Comparison of ENCODE assay signal across 11 cellular contexts in the genomic region with DNA sequence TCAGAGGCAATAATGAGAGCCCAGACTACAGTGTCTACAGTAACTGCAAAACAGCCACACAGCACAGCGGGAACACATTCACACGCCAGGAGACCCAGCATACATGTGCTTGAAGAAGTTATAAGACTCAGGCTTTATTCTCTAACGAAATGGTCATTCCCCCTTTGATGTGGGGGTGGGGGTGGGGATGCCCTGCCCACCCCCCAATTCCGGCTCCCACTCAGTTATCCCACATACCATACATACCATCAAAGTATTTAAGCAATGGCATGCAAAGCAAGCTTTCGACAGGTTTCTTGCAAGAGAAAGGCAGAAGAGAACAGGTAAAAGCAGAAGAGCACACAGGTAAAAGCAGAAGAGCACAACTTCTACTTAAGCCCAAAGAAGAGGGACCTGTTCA. TPM values are rescaled to one million over a fixed set of nuclear protein-coding genes. Genes with fewer than 3 reads are reported as not detected.
DNase-seq lines count a peak whose midpoint lies in the region; ATAC-seq, FAIRE-seq and TF ChIP-seq lines count a peak whose summit lies in the region.
"Had no signal": no experiment of that assay in that cellular context is flagged by ENCODE, and none has a peak within 500 bp of the region (broad histone marks: within the 10 kb centered on the region; RNA-seq: fewer than 3 reads in every experiment).

No MANE protein-coding gene starts in this region.

- peaks cover 69% of the 10 kb centered on the region for H3K4me1 Mint-ChIP-seq in stimulated activated naive CD8-positive, alpha-beta T cell treated with anti-CD3 and anti-CD28 coated beads, Interleukin-15, Interleukin-2, amounts not matched to agents 100 ng/mL and 50 ng/mL, for 24 hours (ENCODE audit: low read depth)

- peak overlapping the region; percentile 25 for H3K56ac ChIP-seq in mesendoderm (ENCODE audit: low read length)

- H2AFZ ChIP-seq in GM12878 (ENCODE audit: control insufficient read depth, low read depth, low read length) = no peak overlapping the region

- DNase-seq in stimulated activated naive CD8-positive, alpha-beta T cell treated with anti-CD3 and anti-CD28 coated beads, Interleukin-15, Interleukin-2, amounts not matched to agents 100 U/mL and 50 U/mL, for 24 hours = no peak
- DNase-seq in GM12878 (ENCODE audit: low read depth, low spot score) = no peak
- peak; percentile 37 for DNase-seq in mesendoderm
- no peak for DNase-seq in nucleus accumbens (lab: John Stamatoyannopoulos, UW)
- DNase-seq in GM12891 (ENCODE audit: insufficient read length, low spot score) = no peak
- no peak for DNase-seq in NK-92 treated with Interleukin-12 subunit alpha and Interleukin-12 subunit beta, amount 100 ng/mL, for 24 hours (lab: John Stamatoyannopoulos, UW)
- DNase-seq: BE2C, NCI-H2029 treated with DMSO at 0.1 percent for 48 hours, upper lobe of right lung had no signal

- H3K4ac ChIP-seq in mesendoderm (ENCODE audit: low read depth, low read length) = no peak overlapping the region

- in situ Hi-C loops in GM12878 (cut with MboI) = no loop called here

- peaks cover 2% of the 10 kb centered on the region for H3K79me1 ChIP-seq in mesendoderm (ENCODE audit: low read length)

- H3K27me3 ChIP-seq in GM12878 (replicated peaks in 1 of 2; ENCODE audit: control insufficient read depth in 2 of 2, insufficient read depth in 2 of 2, low read length in 1 of 2) (no peaks in the 10 kb centered on the region), mesendoderm (ENCODE audit: insufficient read depth, low read length, poor library complexity) (no peaks in the 10 kb centered on the region)
- H3K27me3 ChIP-seq: BE2C, upper lobe of right lung had no signal

- H3K4me3 ChIP-seq in GM12878 (peak overlapping the region; percentile 73; the same call in 1 of the 2 replicates), mesendoderm (ENCODE audit: low read length) (no peak overlapping the region)
- H3K4me3 ChIP-seq: upper lobe of right lung had no signal

- no peak overlapping the region for H2BK5ac ChIP-seq in mesendoderm (ENCODE audit: low read length)

- FAIRE-seq in GM12878 (lab: Jason Lieb, UNC) (no peak), GM12891 (lab: Jason Lieb, UNC) (no peak)

- peak overlapping the region; percentile 47 for H3K27ac Mint-ChIP-seq in stimulated activated naive CD8-positive, alpha-beta T cell treated with anti-CD3 and anti-CD28 coated beads, Interleukin-15, Interleukin-2, amounts not matched to agents 100 ng/mL and 50 ng/mL, for 24 hours

- CTCF ChIA-PET in GM12878 (lab: Yijun Ruan, JAX) = interaction anchor here (0.6 kb wide), 1 partner anchor 748 kb away, joined by 3 read pairs; no protein-coding TSS in a partner anchor

- H2BK15ac ChIP-seq in mesendoderm (replicated peaks; ENCODE audit: low read depth) = no peak overlapping the region

- no peak overlapping the region for H3K18ac ChIP-seq in mesendoderm (ENCODE audit: low read length)

- no TSS peak for BruUV-seq in GM12878 (replicated peaks; lab: Mats Ljungman, UMichigan)

- H3K36me3 Mint-ChIP-seq in stimulated activated naive CD8-positive, alpha-beta T cell treated with anti-CD3 and anti-CD28 coated beads, Interleukin-15, Interleukin-2, amounts not matched to agents 100 ng/mL and 50 ng/mL, for 24 hours (ENCODE audit: low read depth) = peaks cover 33% of the 10 kb centered on the region

- H2BK120ac ChIP-seq in mesendoderm (ENCODE audit: low read depth, low read length) = no peak overlapping the region

- H3K4me3 Mint-ChIP-seq in stimulated activated naive CD8-positive, alpha-beta T cell treated with anti-CD3 and anti-CD28 coated beads, Interleukin-15, Interleukin-2, amounts not matched to agents 100 ng/mL and 50 ng/mL, for 24 hours = peak overlapping the region; percentile 91

- H3K9me3 ChIP-seq in GM12878 (replicated peaks; ENCODE audit: control insufficient read depth, insufficient read depth, low read length) = no peaks in the 10 kb centered on the region
- H3K9me3 ChIP-seq: BE2C, upper lobe of right lung had no signal

- SMC1A ChIA-PET in GM12878 (lab: Charles Lee; ENCODE audit: uncharacterized antibody, unreplicated experiment) = interaction anchor here (0.6 to 1.2 kb wide), 2 partner anchors 13 to 171 kb away, joined by 3 to 5 read pairs; no protein-coding TSS in a partner anchor

- 86% methylated on average over 5 of the region's 5 CpGs for WGBS in GM12878 (ENCODE audit: insufficient coverage, insufficient replicate concordance, low lambda C conversion rate, missing lambda C conversion rate)
- WGBS in mesendoderm (ENCODE audit: extremely low coverage, insufficient coverage, low lambda C conversion rate) = no CpG with 5 or more reads among the region's 5 CpGs

- H3K4me2 ChIP-seq in GM12878 (ENCODE audit: control insufficient read depth, insufficient read depth) (peak overlapping the region; percentile 3), mesendoderm (ENCODE audit: low read length) (peak overlapping the region; percentile 13)

- H4K8ac ChIP-seq in mesendoderm (ENCODE audit: low read depth, low read length) = no peak overlapping the region

- H3K36me3 ChIP-seq in GM12878 (ENCODE audit: control insufficient read depth in 2 of 2, insufficient read depth in 2 of 2, low read length in 1 of 2) (no peaks in the 10 kb centered on the region; a peak in 1 of 4 replicates), mesendoderm (ENCODE audit: control insufficient read depth, insufficient read depth, low read length) (no peaks in the 10 kb centered on the region)
- H3K36me3 ChIP-seq: BE2C, upper lobe of right lung had no signal

- no peaks in the 10 kb centered on the region for H3K9me3 Mint-ChIP-seq in stimulated activated naive CD8-positive, alpha-beta T cell treated with anti-CD3 and anti-CD28 coated beads, Interleukin-15, Interleukin-2, amounts not matched to agents 100 ng/mL and 50 ng/mL, for 24 hours

- TF ChIP-seq POLR2A in GM12878 (IDR thresholded peaks at IDR 0.05; ENCODE audit: low read depth, low read length) (no peak), GM12891 (IDR thresholded peaks at IDR 0.05; ENCODE audit: low read depth, low read length) (no peak)

- no peaks in the 10 kb centered on the region for H3K27me3 Mint-ChIP-seq in stimulated activated naive CD8-positive, alpha-beta T cell treated with anti-CD3 and anti-CD28 coated beads, Interleukin-15, Interleukin-2, amounts not matched to agents 100 ng/mL and 50 ng/mL, for 24 hours

- POLR2A ChIA-PET in GM12878 (lab: Charles Lee) = interaction anchor here (0.7 kb wide), 1 partner anchor 118 kb away, joined by 4 read pairs; no protein-coding TSS in a partner anchor

- H3K79me2 ChIP-seq in GM12878 (ENCODE audit: control insufficient read depth, insufficient read depth, low read length) = peaks cover 60% of the 10 kb centered on the region
- H3K79me2 ChIP-seq in mesendoderm (ENCODE audit: control insufficient read depth, insufficient read depth, low read length) = peaks cover 57% of the 10 kb centered on the region

- H3K4me1 ChIP-seq in GM12878 (ENCODE audit: control insufficient read depth, insufficient read depth, low read length) (no peaks in the 10 kb centered on the region; the same call in 1 of the 2 replicates), mesendoderm (ENCODE audit: control insufficient read depth, low read depth, low read length) (peaks cover 7% of the 10 kb centered on the region)
- H3K4me1 ChIP-seq: BE2C had no signal

- intact Hi-C loops in GM12878 (cut with micrococcal nuclease; ENCODE audit: unreplicated experiment) = no loop called here

- no peak for TF ChIP-seq RAD21 in GM12878 (IDR thresholded peaks at IDR 0.05; ENCODE audit: insufficient read depth, low read depth, low read length)

- H3K23ac ChIP-seq in mesendoderm (ENCODE audit: low read length) = no peak overlapping the region

- no peak overlapping the region for H4K5ac ChIP-seq in mesendoderm (ENCODE audit: low read length)

- ATAC-seq in stimulated activated naive CD8-positive, alpha-beta T cell treated with anti-CD3 and anti-CD28 coated beads, Interleukin-15, Interleukin-2, amounts not matched to agents 100 U/mL and 50 U/mL, for 24 hours = no peak
- ATAC-seq in GM12878 (no peak), GM19035 (IDR thresholded peaks at IDR 0.05; ENCODE audit: unreplicated experiment) (no peak)
- ATAC-seq: upper lobe of right lung had no signal

- RAD21 ChIA-PET in GM12878 (lab: Charles Lee; ENCODE audit: unreplicated experiment) = no interaction called here

- no peak for TF ChIP-seq EP300 in GM12878 (IDR thresholded peaks at IDR 0.05; ENCODE audit: borderline replicate concordance in 1 of 2, control insufficient read depth in 1 of 2, low read depth in 2 of 2, low read length in 2 of 2)

- H4K20me1 ChIP-seq in GM12878 (ENCODE audit: control insufficient read depth, insufficient read depth) = no peaks in the 10 kb centered on the region; the same call in 1 of the 2 replicates

- no peak overlapping the region for H2AK5ac ChIP-seq in mesendoderm (ENCODE audit: low read length)

- H3K27ac ChIP-seq in GM12878 (ENCODE audit: control insufficient read depth, insufficient read depth) (no peak overlapping the region), mesendoderm (ENCODE audit: low read depth, low read length) (no peak overlapping the region)
- H3K27ac ChIP-seq: upper lobe of right lung had no signal

- H3K9ac ChIP-seq in GM12878 (ENCODE audit: control insufficient read depth, insufficient read depth, low read length) = no peak overlapping the region
- H3K9ac ChIP-seq in mesendoderm (ENCODE audit: low read length) = no peak overlapping the region

- no peak for TF ChIP-seq CTCF in GM12878 (IDR thresholded peaks at IDR 0.05 in 2 of 3, conservative IDR thresholded peaks at IDR 0.05 in 1 of 3; ENCODE audit: control insufficient read depth in 2 of 3, extremely low read depth in 1 of 3, insufficient read depth in 1 of 3, low read depth in 3 of 3, low read length in 3 of 3)

RNA-seq across cellular contexts. Expression of gene MECP2, which starts 3.6 kb away (rescaled TPM):
- 107 and 114 TPM in 2 replicates for total RNA-seq in GM12878 (2013; cell fraction: nucleolus; rRNA removed)
- total RNA-seq in GM12878 (2014; rRNA removed) (14.6 and 14.9 TPM in 2 replicates), GM12878 (2014; rRNA removed; fragmentation: Illumina TruSeq; extraction: Trizol) (14.7 and 15.2 TPM in 2 replicates), GM12878 (2021) (31.8 and 32.7 TPM in 2 replicates)
- polyA plus RNA-seq in GM12878 (2011; ENCODE audit: low read depth) = 32.9 TPM
- polyA plus RNA-seq in GM12878 (2011; rRNA removed) (12.4 and 16.0 TPM in 2 replicates), GM12878 (2014; fragmentation: Illumina TruSeq; extraction: Trizol) (8.0 and 12.4 TPM in 2 replicates), GM12878 (2014; fragmentation: Nextera tagmentation; extraction: Ambion mirVana) (1 to 10 TPM; 1.3 to 2.0 TPM), GM12878 (2014; rRNA removed) (16.4 and 16.7 TPM in 2 replicates), GM12878 (2016; fragmentation: Nextera tagmentation; extraction: Ambion mirVana) (10 to 100 TPM; 10.0 to 11.1 TPM)
- 10.7 and 13.2 TPM in 2 replicates for polyA plus RNA-seq in GM12878 (2011; cell fraction: cytosol; rRNA removed)
- polyA plus RNA-seq in GM12878 (2011; cell fraction: nucleus; rRNA removed) = 18.8 and 24.7 TPM in 2 replicates
- polyA plus RNA-seq in GM12878 (2012) = 15.3 and 15.9 TPM in 2 replicates
- 32.4 and 34.6 TPM in 2 replicates for polyA minus RNA-seq in GM12878 (2011; rRNA and poly(A)+ RNA removed)
- polyA minus RNA-seq in GM12878 (2011; cell fraction: cytosol; rRNA and poly(A)+ RNA removed) = 7.6 and 10.0 TPM in 2 replicates
- 23.7 and 42.0 TPM in 2 replicates for polyA minus RNA-seq in GM12878 (2011; cell fraction: nucleus; rRNA and poly(A)+ RNA removed)
- polyA plus RNA-seq in mesendoderm (2013, experiment 1 of 2) = 23.5 TPM
- 24.6 TPM for polyA plus RNA-seq in mesendoderm (2013, experiment 2 of 2)
- polyA plus RNA-seq in GM12891 (2012; ENCODE audit: low read depth, missing spikeins) = 13.4 TPM

RNA-seq across cellular contexts. Expression of gene OPN1LW, which starts 50.1 kb away (rescaled TPM):
- total RNA-seq in GM12878 (2013; cell fraction: nucleolus; rRNA removed) = not detected in 2 replicates
- not detected in 2 replicates for total RNA-seq in GM12878 (2014; rRNA removed)
- not detected in 2 replicates for total RNA-seq in GM12878 (2014; rRNA removed; fragmentation: Illumina TruSeq; extraction: Trizol)
- not detected in 2 replicates for total RNA-seq in GM12878 (2021)
- polyA plus RNA-seq in GM12878 (2011; ENCODE audit: low read depth) = not detected
- polyA plus RNA-seq in GM12878 (2011; rRNA removed) = not detected in 2 replicates
- not detected in 2 replicates for polyA plus RNA-seq in GM12878 (2011; cell fraction: cytosol; rRNA removed)
- not detected in 2 replicates for polyA plus RNA-seq in GM12878 (2011; cell fraction: nucleus; rRNA removed)
- not detected in 2 replicates for polyA plus RNA-seq in GM12878 (2012)
- polyA plus RNA-seq in GM12878 (2014; fragmentation: Illumina TruSeq; extraction: Trizol) = not detected in 2 replicates
- polyA plus RNA-seq in GM12878 (2014; fragmentation: Nextera tagmentation; extraction: Ambion mirVana) = not detected
- polyA plus RNA-seq in GM12878 (2014; rRNA removed) = not detected in 2 replicates
- not detected for polyA plus RNA-seq in GM12878 (2016; fragmentation: Nextera tagmentation; extraction: Ambion mirVana)
- not detected in 2 replicates for polyA minus RNA-seq in GM12878 (2011; rRNA and poly(A)+ RNA removed)
- not detected in 2 replicates for polyA minus RNA-seq in GM12878 (2011; cell fraction: cytosol; rRNA and poly(A)+ RNA removed)
- not detected in 2 replicates for polyA minus RNA-seq in GM12878 (2011; cell fraction: nucleus; rRNA and poly(A)+ RNA removed)
- not detected for polyA plus RNA-seq in mesendoderm (2013, experiment 1 of 2)
- not detected for polyA plus RNA-seq in mesendoderm (2013, experiment 2 of 2)
- polyA plus RNA-seq in GM12891 (2012; ENCODE audit: low read depth, missing spikeins) = not detected
- total RNA-seq: upper lobe of right lung had no signal
